Comparison of ENCODE assay signal across 11 cellular contexts in the genomic region with DNA sequence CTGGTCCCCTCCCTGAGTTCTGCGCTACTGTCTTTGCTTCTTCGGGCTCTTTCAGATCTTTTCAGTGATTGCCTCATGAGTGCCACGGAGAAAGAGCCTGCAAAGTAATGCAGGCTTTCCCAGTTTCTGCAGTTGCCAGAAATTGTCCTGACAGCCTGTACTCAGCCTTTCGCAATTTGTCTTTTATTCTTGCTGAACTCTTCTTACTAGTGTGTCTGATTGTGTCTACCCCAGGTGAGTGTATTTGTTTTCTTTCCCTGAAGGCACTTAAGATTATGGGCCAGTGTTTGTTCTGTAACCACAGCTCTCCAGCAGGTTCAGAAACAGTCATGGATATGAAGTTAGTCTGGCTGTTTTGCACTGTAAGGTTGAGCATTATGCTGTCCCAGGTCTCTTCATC. TPM values are rescaled to one million over a fixed set of nuclear protein-coding genes. Genes with fewer than 3 reads are reported as not detected.
DNase-seq lines count a peak whose midpoint lies in the region; ATAC-seq and TF ChIP-seq lines count a peak whose summit lies in the region.
"Had no signal": no experiment of that assay in that cellular context is flagged by ENCODE, and none has a peak within 500 bp of the region (broad histone marks: within the 10 kb centered on the region; RNA-seq: fewer than 3 reads in every experiment).

No MANE protein-coding gene starts in this region.

- TF ChIP-seq CTCF in fibroblast of pulmonary artery (IDR thresholded peaks at IDR 0.05; ENCODE audit: low read length, missing control alignments) = no peak
- TF ChIP-seq CTCF in progenitor cell of endocrine pancreas (IDR thresholded peaks at IDR 0.05; ENCODE audit: unreplicated experiment) = no peak
- TF ChIP-seq CTCF in A673 (conservative IDR thresholded peaks at IDR 0.05; ENCODE audit: low read depth, low read length) = no peak

- H3K36me3 ChIP-seq in A673 (ENCODE audit: insufficient read depth, low read length, poor library complexity, severe bottlenecking) = no peaks in the 10 kb centered on the region
- H3K36me3 ChIP-seq: ovary had no signal

- CTCF ChIA-PET in A673 (lab: Charles Lee) = no interaction called here

- peaks cover 27% of the 10 kb centered on the region for H3K4me1 Mint-ChIP-seq in progenitor cell of endocrine pancreas (ENCODE audit: low read depth)
- H3K4me1 Mint-ChIP-seq in stimulated activated naive B cell treated with anti-CD40 and anti-IgM and Interleukin-4, amounts not matched to agents 10 μg/mL and 1 μg/mL and 100 μg/mL, for 72 hours = peaks cover 25 to 42% of the 10 kb centered on the region in 2 donors

- no peak overlapping the region for H3K27ac ChIP-seq in A673 (ENCODE audit: low read depth, low read length, poor library complexity, severe bottlenecking)
- H3K27ac ChIP-seq: ovary had no signal

- peak; percentile 27 for DNase-seq in EH (ENCODE audit: low read depth)
- DNase-seq in NCI-H2196 treated with DMSO at 0.1 percent for 48 hours (lab: John Stamatoyannopoulos, UW; ENCODE audit: unreplicated experiment) = peak; percentile 38
- peak; percentile 65 for DNase-seq in fibroblast of pulmonary artery (ENCODE audit: low read depth)
- DNase-seq in progenitor cell of endocrine pancreas (ENCODE audit: low spot score, unreplicated experiment) = no peak
- no peak for DNase-seq in stimulated activated naive B cell treated with anti-CD40 and anti-IgM and Interleukin-4, amounts not matched to agents 10 μg/mL and 1 μg/mL and 100 μg/mL, for 72 hours
- no peak for DNase-seq in stimulated activated CD8-positive, alpha-beta memory T cell treated with anti-CD3 and anti-CD28 coated beads, Interleukin-4, amount 100 ng/mL, for 48 hours
- DNase-seq in dedifferentiated amniotic fluid mesenchymal stem cell (ENCODE audit: extremely low spot score) = no peak
- DNase-seq in A673 (ENCODE audit: low spot score) = no peak
- DNase-seq: OCI-M1; ovary; stimulated activated naive CD8-positive, alpha-beta T cell treated with anti-CD3 and anti-CD28 coated beads, Interleukin-15, Interleukin-2, amounts not matched to agents 100 U/mL and 50 U/mL, for 24 hours had no signal

- no peaks in the 10 kb centered on the region for H3K4me1 ChIP-seq in A673 (ENCODE audit: insufficient read depth, low read length, poor library complexity, severe bottlenecking)

- peak overlapping the region; percentile 77 for H3K27ac Mint-ChIP-seq in progenitor cell of endocrine pancreas
- no peak overlapping the region for H3K27ac Mint-ChIP-seq in stimulated activated naive B cell treated with anti-CD40 and anti-IgM and Interleukin-4, amounts not matched to agents 10 μg/mL and 1 μg/mL and 100 μg/mL, for 72 hours

- no peaks in the 10 kb centered on the region for H3K27me3 Mint-ChIP-seq in progenitor cell of endocrine pancreas
- no peaks in the 10 kb centered on the region for H3K27me3 Mint-ChIP-seq in stimulated activated naive B cell treated with anti-CD40 and anti-IgM and Interleukin-4, amounts not matched to agents 10 μg/mL and 1 μg/mL and 100 μg/mL, for 72 hours

- H3K4me3 ChIP-seq in fibroblast of pulmonary artery (replicated peaks; ENCODE audit: low read depth, low read length) (no peak overlapping the region), A673 (ENCODE audit: low read depth, low read length, poor library complexity, severe bottlenecking) (no peak overlapping the region)
- H3K4me3 ChIP-seq: ovary had no signal

- POLR2A ChIA-PET in A673 (lab: Charles Lee; ENCODE audit: low non-redundant PET) = no interaction called here

- no peaks in the 10 kb centered on the region for H3K27me3 ChIP-seq in A673 (replicated peaks; ENCODE audit: insufficient read depth, low read depth, low read length, poor library complexity)
- H3K27me3 ChIP-seq: ovary had no signal

- no TSS peak for BruUV-seq in A673 (replicated peaks; lab: Mats Ljungman, UMichigan)

- intact Hi-C loops in A673 (cut with micrococcal nuclease; ENCODE audit: unreplicated experiment) = no loop called here

- no peak for ATAC-seq in stimulated activated naive B cell treated with anti-CD40 and anti-IgM and Interleukin-4, amounts not matched to agents 10 μg/mL and 1 μg/mL and 100 μg/mL, for 72 hours (replicated peaks)
- ATAC-seq: stimulated activated naive CD8-positive, alpha-beta T cell treated with anti-CD3 and anti-CD28 coated beads, Interleukin-15, Interleukin-2, amounts not matched to agents 100 U/mL and 50 U/mL, for 24 hours had no signal

- H3K4me3 Mint-ChIP-seq in progenitor cell of endocrine pancreas (ENCODE audit: low read depth) = peak overlapping the region; percentile 0
- no peak overlapping the region for H3K4me3 Mint-ChIP-seq in stimulated activated naive B cell treated with anti-CD40 and anti-IgM and Interleukin-4, amounts not matched to agents 10 μg/mL and 1 μg/mL and 100 μg/mL, for 72 hours

- H3K9me3 Mint-ChIP-seq in progenitor cell of endocrine pancreas (ENCODE audit: low read depth) = peaks cover 6% of the 10 kb centered on the region
- H3K9me3 Mint-ChIP-seq in stimulated activated naive B cell treated with anti-CD40 and anti-IgM and Interleukin-4, amounts not matched to agents 10 μg/mL and 1 μg/mL and 100 μg/mL, for 72 hours = peaks cover 0 to 4% of the 10 kb centered on the region in 2 donors

- H3K9me3 ChIP-seq in A673 (ENCODE audit: low read depth, low read length, poor library complexity, severe bottlenecking) = peaks cover 4% of the 10 kb centered on the region
- H3K9me3 ChIP-seq: ovary had no signal

- peaks cover 15% of the 10 kb centered on the region for H3K36me3 Mint-ChIP-seq in progenitor cell of endocrine pancreas (ENCODE audit: insufficient read depth)
- peaks cover 6 to 27% of the 10 kb centered on the region in 2 donors for H3K36me3 Mint-ChIP-seq in stimulated activated naive B cell treated with anti-CD40 and anti-IgM and Interleukin-4, amounts not matched to agents 10 μg/mL and 1 μg/mL and 100 μg/mL, for 72 hours

RNA-seq across cellular contexts. Expression of a gene that starts 47.1 kb away (rescaled TPM):
- total RNA-seq in progenitor cell of endocrine pancreas = 48.1 and 53.4 TPM in 2 replicates
- 35.5 and 38.2 TPM in 2 replicates for total RNA-seq in A673 (2021)

Comparison
In these comparisons a context has a peak if more than half of its experiments do, and no peak if none do; other contexts are left out.
1. DNase-seq: peak in EH (single experiment), NCI-H2196 treated with DMSO at 0.1 percent for 48 hours (single experiment) and fibroblast of pulmonary artery (single experiment); none in progenitor cell of endocrine pancreas (single experiment), stimulated activated naive B cell treated with anti-CD40 and anti-IgM and Interleukin-4, amounts not matched to agents 10 μg/mL and 1 μg/mL and 100 μg/mL, for 72 hours (single experiment), stimulated activated CD8-positive, alpha-beta memory T cell treated with anti-CD3 and anti-CD28 coated beads, Interleukin-4, amount 100 ng/mL, for 48 hours (single experiment), dedifferentiated amniotic fluid mesenchymal stem cell (single experiment) and A673 (single experiment).